28 cellular contexts compared by ENCODE assay signal in the genomic region with DNA sequence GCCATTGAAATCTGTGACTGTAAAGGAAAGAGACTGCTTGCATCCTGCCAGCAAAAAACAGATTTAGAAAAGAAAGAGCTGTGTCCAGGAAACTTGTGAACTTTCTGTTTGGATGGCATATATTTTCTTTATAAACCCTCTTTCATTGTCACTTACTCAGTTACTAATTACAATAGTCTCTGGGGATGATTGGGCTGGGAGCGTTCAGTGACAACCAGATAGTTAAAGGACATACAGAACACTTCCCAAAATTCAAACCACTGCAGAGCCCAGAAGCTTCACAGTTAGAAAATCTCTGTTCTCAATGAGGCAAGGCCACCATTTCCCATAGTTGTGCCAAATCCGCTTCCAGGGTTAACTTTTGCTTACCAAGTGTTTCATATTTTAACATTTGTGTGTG.
DNase-seq lines count a peak whose midpoint lies in the region; ATAC-seq and TF ChIP-seq lines count a peak whose summit lies in the region.
"Had no signal": no experiment of that assay in that cellular context is flagged by ENCODE, and none has a peak within 500 bp of the region (broad histone marks: within the 10 kb centered on the region; RNA-seq: fewer than 3 reads in every experiment).

No MANE protein-coding gene starts in this region.

- H3K27me3 ChIP-seq in CD8-positive, alpha-beta T cell (ENCODE audit: insufficient read depth, low read length), result no peaks in the 10 kb centered on the region
- H3K27me3 ChIP-seq in hepatocyte, result no peaks in the 10 kb centered on the region
- H3K27me3 ChIP-seq in aorta (ENCODE audit: control insufficient read depth in 1 of 2, insufficient read depth in 2 of 2, low read length in 1 of 2), result no peaks in the 10 kb centered on the region
- H3K27me3 ChIP-seq: colonic mucosa, left lung, tibial artery had no signal

- no peaks in the 10 kb centered on the region for H3K36me3 ChIP-seq in CD8-positive, alpha-beta T cell (ENCODE audit: insufficient read depth, low read length)
- H3K36me3 ChIP-seq in hepatocyte (replicated peaks; ENCODE audit: insufficient read depth, low read depth), result no peaks in the 10 kb centered on the region
- no peaks in the 10 kb centered on the region for H3K36me3 ChIP-seq in aorta (ENCODE audit: control insufficient read depth in 1 of 2, insufficient read depth in 2 of 2, low read length in 1 of 2)
- H3K36me3 ChIP-seq: colonic mucosa, left lung, tibial artery, WERI-Rb-1 had no signal

- intact Hi-C loops in activated CD4-positive, alpha-beta T cell treated with anti-CD3 and anti-CD28 coated beads, Interleukin-2, amount 10 ng/mL, durations not matched to agents 24 days and 14 days (cut with micrococcal nuclease), result loop anchor here (1.0 kb wide), 1 partner anchor 15 kb away; no protein-coding TSS in a partner anchor
- intact Hi-C loops in CD8-positive, alpha-beta T cell (cut with DNase I, micrococcal nuclease), result no loop called here
- intact Hi-C loops in activated T-helper 1 cell treated with anti-CD3 and anti-CD28 coated beads, Interleukin-12 subunit alpha, Interleukin-12 subunit beta, Interleukin-2, Interleukin-4 antibody, amounts not matched to agents 30 ng/mL and 10 ng/mL and 1 ng/mL, durations not matched to agents 14 hours and 24 hours and 36 hours (cut with micrococcal nuclease), result loop anchor here (1.0 to 2.0 kb wide), 4 partner anchors 15 to 214 kb away; no protein-coding TSS in a partner anchor
- intact Hi-C loops in aorta (cut with DNase I), result no loop called here

- peaks cover 23% of the 10 kb centered on the region for H3K36me3 Mint-ChIP-seq in activated CD4-positive, alpha-beta T cell treated with anti-CD3 and anti-CD28 coated beads, Interleukin-2, amount 10 ng/mL, durations not matched to agents 24 days and 14 days (ENCODE audit: low read depth)
- no peaks in the 10 kb centered on the region for H3K36me3 Mint-ChIP-seq in CD8-positive, alpha-beta T cell
- H3K36me3 Mint-ChIP-seq in activated T-helper 1 cell treated with anti-CD3 and anti-CD28 coated beads, Interleukin-12 subunit alpha, Interleukin-12 subunit beta, Interleukin-2, Interleukin-4 antibody, amounts not matched to agents 30 ng/mL and 10 ng/mL and 1 ng/mL, durations not matched to agents 14 hours and 24 hours and 36 hours (ENCODE audit: low read depth), result peaks cover 32% of the 10 kb centered on the region
- H3K36me3 Mint-ChIP-seq: IgD-negative memory B cell, memory B cell had no signal

- H3K4me3 ChIP-seq in CD8-positive, alpha-beta T cell (ENCODE audit: low read depth, low read length), result no peak overlapping the region
- H3K4me3 ChIP-seq in hepatocyte, result no peak overlapping the region
- no peak overlapping the region for H3K4me3 ChIP-seq in aorta (ENCODE audit: low read length in 2 of 2)
- H3K4me3 ChIP-seq: colonic mucosa, left lung, tibial artery had no signal

- H3K4me2 ChIP-seq in hepatocyte, result no peak overlapping the region

- no peak for TF ChIP-seq CTCF in CD8-positive, alpha-beta T cell (IDR thresholded peaks at IDR 0.05)
- TF ChIP-seq CTCF in hepatocyte (IDR thresholded peaks at IDR 0.05; ENCODE audit: poor library complexity), result no peak

- H3K4me1 ChIP-seq in CD8-positive, alpha-beta T cell (ENCODE audit: insufficient read depth, low read length), result peaks cover 5% of the 10 kb centered on the region
- peaks cover 7% of the 10 kb centered on the region for H3K4me1 ChIP-seq in hepatocyte (ENCODE audit: insufficient read depth)
- H3K4me1 ChIP-seq in aorta (ENCODE audit: control insufficient read depth in 1 of 2, insufficient read depth in 2 of 2, low read length in 2 of 2), result peaks cover under 1 to 2% of the 10 kb centered on the region in 2 donors
- H3K4me1 ChIP-seq: colonic mucosa, left lung, tibial artery had no signal

- H3K9me3 Mint-ChIP-seq in activated CD4-positive, alpha-beta T cell treated with anti-CD3 and anti-CD28 coated beads, Interleukin-2, amount 10 ng/mL, durations not matched to agents 24 days and 14 days, result peaks cover 3% of the 10 kb centered on the region
- H3K9me3 Mint-ChIP-seq in CD8-positive, alpha-beta T cell, result no peaks in the 10 kb centered on the region
- peaks cover 12% of the 10 kb centered on the region for H3K9me3 Mint-ChIP-seq in activated T-helper 1 cell treated with anti-CD3 and anti-CD28 coated beads, Interleukin-12 subunit alpha, Interleukin-12 subunit beta, Interleukin-2, Interleukin-4 antibody, amounts not matched to agents 30 ng/mL and 10 ng/mL and 1 ng/mL, durations not matched to agents 14 hours and 24 hours and 36 hours
- H3K9me3 Mint-ChIP-seq: IgD-negative memory B cell, memory B cell had no signal

- no peak for ATAC-seq in CD8-positive, alpha-beta T cell
- ATAC-seq in GM21526 (IDR thresholded peaks at IDR 0.05; ENCODE audit: low FRiP score, unreplicated experiment) (no peak), aorta (ENCODE audit: low FRiP score) (no peak)
- ATAC-seq: left lung, Panc1, right cardiac atrium had no signal

- CTCF ChIA-PET in CD8-positive, alpha-beta T cell (lab: Charles Lee), result interaction anchor here (2.2 kb wide), 1 partner anchor 213 kb away, joined by 7 read pairs; no protein-coding TSS in a partner anchor

- POLR2A ChIA-PET in CD8-positive, alpha-beta T cell (lab: Charles Lee), result no interaction called here

- H3K27ac ChIP-seq in CD8-positive, alpha-beta T cell (ENCODE audit: low read depth, low read length), result no peak overlapping the region
- H3K27ac ChIP-seq in hepatocyte, result no peak overlapping the region
- no peak overlapping the region for H3K27ac ChIP-seq in aorta (ENCODE audit: low read depth in 1 of 2, low read length in 2 of 2)
- H3K27ac ChIP-seq: colonic mucosa, epithelial cell of prostate, left lung, tibial artery, WERI-Rb-1 had no signal

- no peaks in the 10 kb centered on the region for H4K20me1 ChIP-seq in hepatocyte (ENCODE audit: insufficient read depth, poor library complexity, severe bottlenecking)

- peak overlapping the region; percentile 8 for H2AFZ ChIP-seq in hepatocyte

- DNase-seq in activated CD4-positive, alpha-beta T cell treated with anti-CD3 and anti-CD28 coated beads, Interleukin-2, amount 10 ng/mL, durations not matched to agents 24 days and 14 days, result no peak
- DNase-seq in activated CD4-positive, alpha-beta T cell treated with anti-CD3 and anti-CD28 coated beads for 1 hour, result no peak
- no peak for DNase-seq in CD8-positive, alpha-beta T cell
- no peak for DNase-seq in activated T-helper 1 cell treated with anti-CD3 and anti-CD28 coated beads, Interleukin-12 subunit alpha, Interleukin-12 subunit beta, Interleukin-2, Interleukin-4 antibody, amounts not matched to agents 30 ng/mL and 10 ng/mL and 1 ng/mL, durations not matched to agents 14 hours and 24 hours and 36 hours (ENCODE audit: low spot score)
- no peak for DNase-seq in hepatocyte (ENCODE audit: low spot score)
- DNase-seq in aorta, result no peak
- DNase-seq in activated CD8-positive, alpha-beta memory T cell treated with anti-CD3 and anti-CD28 coated beads for 24 hours, result no peak
- DNase-seq: activated naive CD4-positive, alpha-beta T cell treated with Interleukin-2 at 50 U/mL for 16 hours; amygdala; CD4-positive, alpha-beta T cell; colonic mucosa; effector memory CD4-positive, alpha-beta T cell; left lung; MV-4-11; NCI-H2107; NCI-H345; NCI-H748 treated with DMSO at 0.1 percent for 48 hours; right cardiac atrium; Right ventricle myocardium superior; stimulated activated CD4-positive, alpha-beta T cell treated with anti-CD3 and anti-CD28 coated beads, Interleukin-2, amount 100 ng/mL, for 24 hours; stimulated activated CD8-positive, alpha-beta memory T cell treated with anti-CD3 and anti-CD28 coated beads, Interleukin-4, amount 100 ng/mL, for 48 hours; tibial artery; WERI-Rb-1 had no signal

- WGBS in hepatocyte (ENCODE audit: low lambda C conversion rate, missing lambda C conversion rate), result 85% methylated on average over 2 of the region's 2 CpGs
- 92% methylated on average over 2 of the region's 2 CpGs for WGBS in aorta, 2 donors

- H3K79me2 ChIP-seq in hepatocyte, result no peaks in the 10 kb centered on the region

- H3K4me1 Mint-ChIP-seq in activated CD4-positive, alpha-beta T cell treated with anti-CD3 and anti-CD28 coated beads, Interleukin-2, amount 10 ng/mL, durations not matched to agents 24 days and 14 days, result peaks cover 45% of the 10 kb centered on the region
- peaks cover 20% of the 10 kb centered on the region for H3K4me1 Mint-ChIP-seq in CD8-positive, alpha-beta T cell (ENCODE audit: low read depth)
- H3K4me1 Mint-ChIP-seq in activated T-helper 1 cell treated with anti-CD3 and anti-CD28 coated beads, Interleukin-12 subunit alpha, Interleukin-12 subunit beta, Interleukin-2, Interleukin-4 antibody, amounts not matched to agents 30 ng/mL and 10 ng/mL and 1 ng/mL, durations not matched to agents 14 hours and 24 hours and 36 hours (ENCODE audit: low read depth), result peaks cover 61% of the 10 kb centered on the region

- H3K27ac Mint-ChIP-seq in activated CD4-positive, alpha-beta T cell treated with anti-CD3 and anti-CD28 coated beads, Interleukin-2, amount 10 ng/mL, durations not matched to agents 24 days and 14 days, result peak overlapping the region; percentile 78
- peak overlapping the region; percentile 3 for H3K27ac Mint-ChIP-seq in CD8-positive, alpha-beta T cell
- peak overlapping the region; percentile 77 for H3K27ac Mint-ChIP-seq in activated T-helper 1 cell treated with anti-CD3 and anti-CD28 coated beads, Interleukin-12 subunit alpha, Interleukin-12 subunit beta, Interleukin-2, Interleukin-4 antibody, amounts not matched to agents 30 ng/mL and 10 ng/mL and 1 ng/mL, durations not matched to agents 14 hours and 24 hours and 36 hours
- H3K27ac Mint-ChIP-seq: CD4-positive, alpha-beta T cell; IgD-negative memory B cell; memory B cell had no signal

- H3K4me3 Mint-ChIP-seq in activated CD4-positive, alpha-beta T cell treated with anti-CD3 and anti-CD28 coated beads, Interleukin-2, amount 10 ng/mL, durations not matched to agents 24 days and 14 days, result peak overlapping the region; percentile 38
- no peak overlapping the region for H3K4me3 Mint-ChIP-seq in CD8-positive, alpha-beta T cell
- peak overlapping the region; percentile 45 for H3K4me3 Mint-ChIP-seq in activated T-helper 1 cell treated with anti-CD3 and anti-CD28 coated beads, Interleukin-12 subunit alpha, Interleukin-12 subunit beta, Interleukin-2, Interleukin-4 antibody, amounts not matched to agents 30 ng/mL and 10 ng/mL and 1 ng/mL, durations not matched to agents 14 hours and 24 hours and 36 hours
- H3K4me3 Mint-ChIP-seq: CD4-positive, alpha-beta T cell; IgD-negative memory B cell; memory B cell had no signal

- H3K9me2 ChIP-seq in hepatocyte (replicated peaks; ENCODE audit: insufficient read depth), result no peaks in the 10 kb centered on the region

- no peaks in the 10 kb centered on the region for H3K27me3 Mint-ChIP-seq in activated CD4-positive, alpha-beta T cell treated with anti-CD3 and anti-CD28 coated beads, Interleukin-2, amount 10 ng/mL, durations not matched to agents 24 days and 14 days
- no peaks in the 10 kb centered on the region for H3K27me3 Mint-ChIP-seq in CD8-positive, alpha-beta T cell (ENCODE audit: low read depth)
- H3K27me3 Mint-ChIP-seq in activated T-helper 1 cell treated with anti-CD3 and anti-CD28 coated beads, Interleukin-12 subunit alpha, Interleukin-12 subunit beta, Interleukin-2, Interleukin-4 antibody, amounts not matched to agents 30 ng/mL and 10 ng/mL and 1 ng/mL, durations not matched to agents 14 hours and 24 hours and 36 hours (ENCODE audit: insufficient read depth), result no peaks in the 10 kb centered on the region
- H3K27me3 Mint-ChIP-seq: CD4-positive, alpha-beta T cell; IgD-negative memory B cell; memory B cell had no signal

- H3K9me3 ChIP-seq in CD8-positive, alpha-beta T cell (ENCODE audit: low read length), result no peaks in the 10 kb centered on the region
- H3K9me3 ChIP-seq in hepatocyte (ENCODE audit: low read depth) (no peaks in the 10 kb centered on the region), aorta (ENCODE audit: control insufficient read depth, low read length) (no peaks in the 10 kb centered on the region)
- H3K9me3 ChIP-seq: colonic mucosa, left lung, tibial artery had no signal

Comparison
In these comparisons a context has a peak if more than half of its experiments do, and no peak if none do; other contexts are left out.
1. H3K27ac Mint-ChIP-seq: peak in every context shown above with its lines; median percentile 78 in activated CD4-positive, alpha-beta T cell treated with anti-CD3 and anti-CD28 coated beads, Interleukin-2, amount 10 ng/mL, durations not matched to agents 24 days and 14 days; 77 in activated T-helper 1 cell treated with anti-CD3 and anti-CD28 coated beads, Interleukin-12 subunit alpha, Interleukin-12 subunit beta, Interleukin-2, Interleukin-4 antibody, amounts not matched to agents 30 ng/mL and 10 ng/mL and 1 ng/mL, durations not matched to agents 14 hours and 24 hours and 36 hours; 3 in CD8-positive, alpha-beta T cell.
2. intact Hi-C loops: an anchor here in activated CD4-positive, alpha-beta T cell treated with anti-CD3 and anti-CD28 coated beads, Interleukin-2, amount 10 ng/mL, durations not matched to agents 24 days and 14 days (1.0 kb wide) and activated T-helper 1 cell treated with anti-CD3 and anti-CD28 coated beads, Interleukin-12 subunit alpha, Interleukin-12 subunit beta, Interleukin-2, Interleukin-4 antibody, amounts not matched to agents 30 ng/mL and 10 ng/mL and 1 ng/mL, durations not matched to agents 14 hours and 24 hours and 36 hours (1.0 to 2.0 kb wide); none called in CD8-positive, alpha-beta T cell and aorta.